In genomic region chr19:17305517-17306284, GRCh38 we compare ENCODE assay signal across 8 cellular contexts. TPM values are rescaled to one million over a fixed set of nuclear protein-coding genes. Genes with fewer than 3 reads are reported as not detected.
DNase-seq lines count a peak whose midpoint lies in the region; ATAC-seq, FAIRE-seq and TF ChIP-seq lines count a peak whose summit lies in the region.

Gene MRPL34, plus strand, starts transcription at chr19:17305872. Its CDS starts 21 bp downstream, at chr19:17305893.

- no peaks in the 10 kb centered on the region for H3K27me3 Mint-ChIP-seq in progenitor cell of endocrine pancreas

- TF ChIP-seq POLR2A in GM12891 (IDR thresholded peaks at IDR 0.05; ENCODE audit: low read depth, low read length) = peak; percentile 52; the same call in 1 of the 2 replicates

- H3K27ac Mint-ChIP-seq in progenitor cell of endocrine pancreas = peak within 1 kb of the TSS; percentile 91

- peak within 1 kb of the TSS; percentile 89 for H3K27ac ChIP-seq in urinary bladder (ENCODE audit: low read depth)

- H3K4me3 Mint-ChIP-seq in progenitor cell of endocrine pancreas (ENCODE audit: low read depth) = peak within 1 kb of the TSS; percentile 88

- H3K4me1 Mint-ChIP-seq in progenitor cell of endocrine pancreas (ENCODE audit: low read depth) = peaks cover 25% of the 10 kb centered on the region

- H3K4me3 ChIP-seq in urinary bladder (ENCODE audit: low read depth, low read length) = peak within 1 kb of the TSS; percentile 58

- WGBS in urinary bladder = under 1% methylated on average over 55 of the region's 55 CpGs

- H3K4me1 ChIP-seq in urinary bladder (ENCODE audit: insufficient read depth) = no peaks in the 10 kb centered on the region

- intact Hi-C loops in T-helper 1 cell treated with Interleukin-12 subunit alpha and Interleukin-12 subunit beta and Interleukin-4 antibody, amounts not matched to agents 30 ng/mL and 1 ng/mL, for 36 hours (cut with micrococcal nuclease) = loop anchor here (1.0 to 5.0 kb wide), 6 partner anchors 38 to 1217 kb away; partner anchors contain the start of genes BABAM1, ELL, OCEL1 and PGLS
- intact Hi-C loops in left cardiac atrium (cut with DNase I) = no loop called here

- peak; percentile 70 for DNase-seq in GM12891 (ENCODE audit: insufficient read length, low spot score)
- peak; percentile 100 for DNase-seq in NCI-H146 (lab: John Stamatoyannopoulos, UW)
- peak; percentile 94 for DNase-seq in amniotic stem cell (lab: John Stamatoyannopoulos, UW)
- DNase-seq in left cardiac atrium = peak; percentile 96
- DNase-seq in progenitor cell of endocrine pancreas (ENCODE audit: low spot score, unreplicated experiment) = peak; percentile 96

- peak; percentile 55 for ATAC-seq in HG02852 (IDR thresholded peaks at IDR 0.05; ENCODE audit: unreplicated experiment)
- ATAC-seq in left cardiac atrium = peak; percentile 67 to 75

- no peaks in the 10 kb centered on the region for H3K9me3 Mint-ChIP-seq in progenitor cell of endocrine pancreas (ENCODE audit: low read depth)

- no peaks in the 10 kb centered on the region for H3K36me3 ChIP-seq in urinary bladder (ENCODE audit: insufficient read depth)

- peak; percentile 99 for FAIRE-seq in GM12891 (lab: Jason Lieb, UNC)

- peak; percentile 77 for TF ChIP-seq CTCF in progenitor cell of endocrine pancreas (IDR thresholded peaks at IDR 0.05; ENCODE audit: unreplicated experiment)

- no peaks in the 10 kb centered on the region for H3K36me3 Mint-ChIP-seq in progenitor cell of endocrine pancreas (ENCODE audit: insufficient read depth)

TF ChIP-seq in GM12891, 5 proteins besides CTCF, POLR2A, EP300 and RAD21:
- TF ChIP-seq TAF1 (IDR thresholded peaks at IDR 0.05; ENCODE audit: low read depth, low read length) = peak; percentile 31; the same call in 1 of the 2 replicates
- 0 out of 2 replicates have a peak, but pooled peaks have one; percentile 27 for TF ChIP-seq POLR2AphosphoS5 (IDR thresholded peaks at IDR 0.05; ENCODE audit: low read depth, low read length)
- TF ChIP-seq POU2F2 (IDR thresholded peaks at IDR 0.05; ENCODE audit: low read depth, low read length) = 0 out of 2 replicates have a peak, but pooled peaks have one; percentile 30
- TF ChIP-seq PAX5 (IDR thresholded peaks at IDR 0.05; ENCODE audit: insufficient read depth, low read length, severe bottlenecking) = no peak
- TF ChIP-seq SPI1 (IDR thresholded peaks at IDR 0.05; ENCODE audit: low read depth, low read length) = no peak

RNA-seq across cellular contexts. Expression of gene MRPL34, which starts in this region (rescaled TPM):
- 75.1 TPM for polyA plus RNA-seq in GM12891 (2012; ENCODE audit: low read depth, missing spikeins)
- total RNA-seq in T-helper 1 cell treated with Interleukin-12 subunit alpha and Interleukin-12 subunit beta and Interleukin-4 antibody, amounts not matched to agents 30 ng/mL and 1 ng/mL, for 36 hours = 81.3 and 84.7 TPM in 2 replicates
- total RNA-seq in left cardiac atrium = 100 to 1,000 TPM; 147 to 152 TPM
- 54.0 and 54.4 TPM in 2 replicates for total RNA-seq in progenitor cell of endocrine pancreas
- total RNA-seq in urinary bladder = 6.1 TPM
- 146 TPM for polyA plus RNA-seq in urinary bladder

Comparison
In these comparisons a context has a peak if more than half of its experiments do, and no peak if none do; other contexts are left out.
1. Peak in every context shown above with its lines: DNase-seq, ATAC-seq, H3K4me3 ChIP-seq and H3K27ac ChIP-seq.